17 cellular contexts compared by ENCODE assay signal in genomic region chr4:40245794-40246546, GRCh38. TPM values are rescaled to one million over a fixed set of nuclear protein-coding genes. Genes with fewer than 3 reads are reported as not detected.
A peak's percentile ranks its signal among the peaks of the same experiment; 100 is the strongest.
DNase-seq lines count a peak whose midpoint lies in the region; ATAC-seq and TF ChIP-seq lines count a peak whose summit lies in the region.
"Had no signal": no experiment of that assay in that cellular context is flagged by ENCODE, and none has a peak within 500 bp of the region (broad histone marks: within the 10 kb centered on the region; RNA-seq: fewer than 3 reads in every experiment).

No MANE protein-coding gene starts in this region.

- TF ChIP-seq EP300 in sigmoid colon (IDR thresholded peaks at IDR 0.05) (no peak), upper lobe of left lung (IDR thresholded peaks at IDR 0.05) (no peak)

- H3K9me3 ChIP-seq in CD4-positive, alpha-beta memory T cell (ENCODE audit: control insufficient read depth in 1 of 2, low read length in 2 of 2), result no peaks in the 10 kb centered on the region
- H3K9me3 ChIP-seq in sigmoid colon (no peaks in the 10 kb centered on the region), upper lobe of left lung (no peaks in the 10 kb centered on the region)
- H3K9me3 ChIP-seq: heart right ventricle, right lobe of liver, SJCRH30 had no signal

- H3K4me1 Mint-ChIP-seq in CD4-positive, alpha-beta memory T cell, result peaks cover 73 to 97% (median 82%) of the 10 kb centered on the region in 4 donors
- H3K4me1 Mint-ChIP-seq in activated CD4-positive, alpha-beta memory T cell treated with anti-CD3 and anti-CD28 coated beads for 36 hours (ENCODE audit: low read depth), result peaks cover 88% of the 10 kb centered on the region
- H3K4me1 Mint-ChIP-seq in immature natural killer cell, result peaks cover 73 to 83% of the 10 kb centered on the region in 2 donors

- H3K27ac Mint-ChIP-seq in CD4-positive, alpha-beta memory T cell, result peak overlapping the region; percentile 80 to 100 (median 96)
- H3K27ac Mint-ChIP-seq in activated CD4-positive, alpha-beta memory T cell treated with anti-CD3 and anti-CD28 coated beads for 36 hours, result peak overlapping the region; percentile 84
- H3K27ac Mint-ChIP-seq in immature natural killer cell, result peak overlapping the region; percentile 61 to 94 (median 74)
- H3K27ac Mint-ChIP-seq: nephron progenitor cell had no signal

- peaks cover 39% of the 10 kb centered on the region for H3K36me3 ChIP-seq in CD4-positive, alpha-beta memory T cell (ENCODE audit: insufficient read depth, low read length)
- H3K36me3 ChIP-seq in sigmoid colon, result no peaks in the 10 kb centered on the region
- no peaks in the 10 kb centered on the region for H3K36me3 ChIP-seq in upper lobe of left lung
- H3K36me3 ChIP-seq: right lobe of liver, SJCRH30 had no signal

- no peak overlapping the region for H3K4me3 ChIP-seq in CD4-positive, alpha-beta memory T cell (ENCODE audit: low read length in 2 of 2)
- H3K4me3 ChIP-seq in coronary artery (no peak overlapping the region), sigmoid colon (no peak overlapping the region), upper lobe of left lung (no peak overlapping the region)
- H3K4me3 ChIP-seq: heart right ventricle, right lobe of liver, SJCRH30 had no signal

- H3K4me3 Mint-ChIP-seq in CD4-positive, alpha-beta memory T cell, result peak overlapping the region in 7 of 8 donors; percentile 19 to 62 (median 54)
- H3K4me3 Mint-ChIP-seq in activated CD4-positive, alpha-beta memory T cell treated with anti-CD3 and anti-CD28 coated beads for 36 hours, result no peak overlapping the region
- H3K4me3 Mint-ChIP-seq in immature natural killer cell, result peak overlapping the region; percentile 38 to 75 (median 50)
- H3K4me3 Mint-ChIP-seq: nephron progenitor cell had no signal

- no peak for DNase-seq in CD4-positive, alpha-beta memory T cell
- peak; percentile 12 for DNase-seq in activated CD4-positive, alpha-beta memory T cell treated with anti-CD3 and anti-CD28 coated beads for 36 hours
- DNase-seq in immature natural killer cell, result no peak
- no peak for DNase-seq in stimulated activated CD4-positive, alpha-beta T cell treated with anti-CD3 and anti-CD28 coated beads, Interleukin-4, amount 100 ng/mL, for 1 hour
- no peak for DNase-seq in coronary artery (ENCODE audit: low spot score)
- DNase-seq in sigmoid colon, result no peak
- DNase-seq in upper lobe of left lung, result no peak
- DNase-seq: erythroblast, heart right ventricle, NCI-H1930, nephron progenitor cell, right lobe of liver, SJCRH30 had no signal

- 0 out of 2 replicates have a peak, but pooled peaks have one; percentile 5 for TF ChIP-seq CTCF in 22Rv1 (IDR thresholded peaks at IDR 0.05)
- TF ChIP-seq CTCF in coronary artery (IDR thresholded peaks at IDR 0.05), result no peak
- TF ChIP-seq CTCF in sigmoid colon (IDR thresholded peaks at IDR 0.05), result no peak
- TF ChIP-seq CTCF in upper lobe of left lung (IDR thresholded peaks at IDR 0.05), result no peak

- POLR2A ChIA-PET in CD4-positive, alpha-beta memory T cell (lab: Charles Lee; ENCODE audit: partially characterized antibody), result interaction anchor here (0.6 to 41.1 kb wide), 9 partner anchors 9 to 71 kb away, joined by 3 to 1182 read pairs (median 4); partner anchors contain the start of gene RHOH
- POLR2A ChIA-PET in activated CD4-positive, alpha-beta memory T cell treated with anti-CD3 and anti-CD28 coated beads for 36 hours (lab: Charles Lee), result interaction anchor here (0.7 to 1.3 kb wide), 4 partner anchors 34 to 79 kb away, joined by 3 to 4 read pairs (median 3); no protein-coding TSS in a partner anchor

- TF ChIP-seq POLR2A in sigmoid colon (IDR thresholded peaks at IDR 0.05), result no peak
- no peak for TF ChIP-seq POLR2A in upper lobe of left lung (IDR thresholded peaks at IDR 0.05)

- peaks cover 96% of the 10 kb centered on the region for H3K4me1 ChIP-seq in CD4-positive, alpha-beta memory T cell (ENCODE audit: insufficient read depth, low read length)
- no peaks in the 10 kb centered on the region for H3K4me1 ChIP-seq in sigmoid colon
- peaks cover 0 to 4% (median 1%) of the 10 kb centered on the region in 4 donors for H3K4me1 ChIP-seq in upper lobe of left lung
- H3K4me1 ChIP-seq: right lobe of liver, SJCRH30 had no signal

- H3K36me3 Mint-ChIP-seq in CD4-positive, alpha-beta memory T cell, result peaks cover 33 to 62% of the 10 kb centered on the region in 2 donors
- H3K36me3 Mint-ChIP-seq in activated CD4-positive, alpha-beta memory T cell treated with anti-CD3 and anti-CD28 coated beads for 36 hours, result peaks cover 61% of the 10 kb centered on the region
- H3K36me3 Mint-ChIP-seq in immature natural killer cell, result peaks cover 19 to 33% (median 32%) of the 10 kb centered on the region in 3 donors

- H3K27ac ChIP-seq in 22Rv1 (no peak overlapping the region), coronary artery (no peak overlapping the region), sigmoid colon (no peak overlapping the region), upper lobe of left lung (no peak overlapping the region)
- H3K27ac ChIP-seq in CD4-positive, alpha-beta memory T cell (ENCODE audit: low read depth, low read length), result peak overlapping the region; percentile 68
- H3K27ac ChIP-seq: C4-2B, right lobe of liver, SJCRH30 had no signal

- H3K9me3 Mint-ChIP-seq in CD4-positive, alpha-beta memory T cell, result peaks cover 0 to 1% (median 0%) of the 10 kb centered on the region in 8 donors
- no peaks in the 10 kb centered on the region for H3K9me3 Mint-ChIP-seq in activated CD4-positive, alpha-beta memory T cell treated with anti-CD3 and anti-CD28 coated beads for 36 hours
- no peaks in the 10 kb centered on the region for H3K9me3 Mint-ChIP-seq in immature natural killer cell

- no peaks in the 10 kb centered on the region for H3K27me3 ChIP-seq in CD4-positive, alpha-beta memory T cell (ENCODE audit: insufficient read depth, low read length)
- no peaks in the 10 kb centered on the region for H3K27me3 ChIP-seq in sigmoid colon
- no peaks in the 10 kb centered on the region for H3K27me3 ChIP-seq in upper lobe of left lung
- H3K27me3 ChIP-seq: right lobe of liver, SJCRH30 had no signal

- no peaks in the 10 kb centered on the region for H3K27me3 Mint-ChIP-seq in CD4-positive, alpha-beta memory T cell
- no peaks in the 10 kb centered on the region for H3K27me3 Mint-ChIP-seq in activated CD4-positive, alpha-beta memory T cell treated with anti-CD3 and anti-CD28 coated beads for 36 hours
- H3K27me3 Mint-ChIP-seq in immature natural killer cell (ENCODE audit: low read depth in 3 of 3), result peaks cover 2 to 10% (median 4%) of the 10 kb centered on the region in 3 donors

- WGBS in sigmoid colon, 2 donors, result 76 to 79% methylated on average over 11 of the region's 11 CpGs
- 79 to 81% methylated on average over 11 of the region's 11 CpGs for WGBS in upper lobe of left lung, 2 donors

- intact Hi-C loops in CD4-positive, alpha-beta memory T cell (cut with micrococcal nuclease), result loop anchor here (2.0 to 5.0 kb wide), 4 partner anchors 13 to 95 kb away; no protein-coding TSS in a partner anchor
- intact Hi-C loops in activated CD4-positive, alpha-beta memory T cell treated with anti-CD3 and anti-CD28 coated beads for 36 hours (cut with micrococcal nuclease), result no loop called here
- intact Hi-C loops in sigmoid colon (cut with DNase I), result no loop called here

- CTCF ChIA-PET in CD4-positive, alpha-beta memory T cell (lab: Charles Lee; ENCODE audit: partially characterized antibody), result interaction anchor here (0.8 to 1.6 kb wide), 7 partner anchors 17 to 74 kb away, joined by 3 to 5 read pairs (median 5); no protein-coding TSS in a partner anchor
- CTCF ChIA-PET in activated CD4-positive, alpha-beta memory T cell treated with anti-CD3 and anti-CD28 coated beads for 36 hours (lab: Charles Lee), result interaction anchor here (1.5 to 2.3 kb wide), 4 partner anchors 64 to 79 kb away, joined by 3 to 8 read pairs (median 5); no protein-coding TSS in a partner anchor

- no peak for ATAC-seq in upper lobe of left lung (ENCODE audit: low FRiP score in 2 of 2)
- ATAC-seq: heart right ventricle, left lobe of liver, right lobe of liver had no signal

RNA-seq across cellular contexts. Expression of gene RHOH, which starts 49.1 kb away (rescaled TPM):
- 100 to 1,000 TPM; 198 to 200 TPM for total RNA-seq in CD4-positive, alpha-beta memory T cell
- 100 to 1,000 TPM; 266 to 486 TPM for polyA plus RNA-seq in CD4-positive, alpha-beta memory T cell
- total RNA-seq in activated CD4-positive, alpha-beta memory T cell treated with anti-CD3 and anti-CD28 coated beads for 36 hours, result 10 to 100 TPM; 97.5 to 98.6 TPM
- polyA plus RNA-seq in immature natural killer cell (10 to 100 TPM; 82.0 to 97.6 (median 97.3) TPM), sigmoid colon (10 to 100 TPM in 1 of 3 donors, 1 to 10 TPM in 2; 2.5 to 38.8 (median 4.2) TPM)
- total RNA-seq in sigmoid colon (1 to 10 TPM in 2 of 4 donors, under 1 TPM in 2; 0.49 to 1.4 (median 1.0) TPM), upper lobe of left lung (10 to 100 TPM in 3 of 6 donors, 1 to 10 TPM in 3; 5.5 to 19.9 (median 8.4) TPM)
- total RNA-seq: M059J, SJCRH30 had no signal

Comparison
In these comparisons a context has a peak if more than half of its experiments do, and no peak if none do; other contexts are left out.
1. RNA of gene RHOH, which starts 49.1 kb away (total RNA-seq): 198 to 200 TPM in CD4-positive, alpha-beta memory T cell and 97.5 to 98.6 TPM in activated CD4-positive, alpha-beta memory T cell treated with anti-CD3 and anti-CD28 coated beads for 36 hours; 5.5 to 19.9 TPM in upper lobe of left lung and 0.49 to 1.4 TPM in sigmoid colon; every median in the first group is over 4 times any median in the second.
2. Peak in every context shown above with its lines, with median percentiles within 50 percentile points of each other: H3K27ac Mint-ChIP-seq.